21 cellular contexts compared by ENCODE assay signal in the genomic region with DNA sequence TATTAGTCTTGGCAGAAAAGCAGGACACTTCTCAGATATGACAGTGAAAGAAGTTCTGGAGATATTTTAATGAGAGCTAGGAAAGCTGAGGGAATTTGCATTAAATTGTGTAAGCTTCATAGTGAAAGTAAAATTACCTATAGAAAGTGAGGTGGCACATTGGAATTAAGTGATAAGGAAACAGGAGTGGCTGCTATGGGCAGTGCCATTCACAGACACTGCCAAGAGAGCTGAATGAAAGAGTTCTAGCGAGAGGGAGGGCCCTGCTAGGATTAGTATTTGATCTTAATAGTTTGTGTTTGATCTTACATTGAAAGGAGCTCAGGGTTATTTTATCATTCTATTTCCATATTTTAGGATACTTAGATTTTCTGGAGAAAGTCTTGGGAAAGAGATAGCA.
"Had no signal": no experiment of that assay in that cellular context is flagged by ENCODE, and none has a peak within 500 bp of the region (broad histone marks: within the 10 kb centered on the region; RNA-seq: fewer than 3 reads in every experiment).

No MANE protein-coding gene starts in this region.

- ATAC-seq: Right ventricle myocardium inferior had no signal

- H3K4me3 ChIP-seq: SJSA1, SK-N-MC had no signal

- H3K9me3 ChIP-seq: SJSA1 had no signal

- H3K27ac ChIP-seq: HL-60, SJSA1, SK-N-MC had no signal

- H3K36me3 ChIP-seq: SJSA1 had no signal

- H3K27me3 ChIP-seq: SJSA1 had no signal

- DNase-seq: KBM-7, MV-4-11, NCI-H1092, NCI-H1105 treated with DMSO at 0.1 percent for 48 hours, NCI-H1417 treated with DMSO at 0.1 percent for 48 hours, NCI-H146, NCI-H1694 treated with DMSO at 0.1 percent for 48 hours, NCI-H1930, NCI-H2081, NCI-H2107, NCI-H345, NCI-H446 treated with DMSO at 0.1 percent for 48 hours, NCI-H510A treated with DMSO at 0.1 percent for 48 hours, NCI-H69, NCI-H774, RPMI8226, SIG-M5 had no signal
